Comparison of ENCODE assay signal across 20 cellular contexts in the genomic region with DNA sequence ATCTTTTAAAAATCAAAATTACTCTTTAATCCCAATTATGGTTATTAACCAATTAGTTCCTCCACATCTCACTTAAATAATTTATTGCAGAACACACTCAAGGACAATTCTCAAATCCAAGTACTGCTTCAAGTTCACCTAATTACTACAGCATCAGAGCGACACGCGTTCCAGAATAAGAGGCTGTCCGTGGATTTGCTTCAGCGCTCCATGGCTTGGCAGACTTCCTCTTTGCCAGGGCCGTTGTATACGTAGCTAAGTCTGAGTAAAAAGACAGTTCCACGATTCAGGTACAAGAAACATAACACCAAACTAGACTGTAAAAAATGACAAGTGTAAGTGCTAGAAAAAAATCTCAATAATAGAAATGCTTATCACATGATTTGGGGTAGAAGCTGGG.
DNase-seq lines count a peak whose midpoint lies in the region; FAIRE-seq and TF ChIP-seq lines count a peak whose summit lies in the region.
"Had no signal": no experiment of that assay in that cellular context is flagged by ENCODE, and none has a peak within 500 bp of the region (broad histone marks: within the 10 kb centered on the region; RNA-seq: fewer than 3 reads in every experiment).

No MANE protein-coding gene starts in this region.

- DNase-seq in NCI-H1436 (lab: John Stamatoyannopoulos, UW) (peak; percentile 39), NCI-H1436 treated with DMSO at 0.1 percent for 48 hours (lab: John Stamatoyannopoulos, UW) (no peak), NCI-H2029 (lab: John Stamatoyannopoulos, UW) (peak; percentile 13), NCI-H2227 (lab: John Stamatoyannopoulos, UW; ENCODE audit: unreplicated experiment) (peak; percentile 47), left kidney (ENCODE audit: low read depth, low spot score) (peak; percentile 34), H4 (ENCODE audit: low spot score) (no peak), D721Med (ENCODE audit: insufficient read length, low spot score) (no peak)
- DNase-seq in central memory CD4-positive, alpha-beta T cell = no peak
- DNase-seq: 8988T; CD8-positive, alpha-beta memory T cell; GF-D8; GOT3; KBM-7; MV-4-11; NCI-H187 treated with DMSO at 0.1 percent for 48 hours; NCI-H524 treated with DMSO at 0.1 percent for 48 hours; OCI-M1; RPMI8226; T-helper 17 cell had no signal

- no peak for FAIRE-seq in D721Med (lab: Jason Lieb, UNC)
- FAIRE-seq: GM12892 had no signal

- no peak for TF ChIP-seq CTCF in D721Med (IDR thresholded peaks at IDR 0.05; ENCODE audit: insufficient read depth, missing control alignments)

Comparison
In these comparisons a context has a peak if more than half of its experiments do, and no peak if none do; other contexts are left out.
1. DNase-seq: peak in NCI-H1436 (single experiment), NCI-H2029 (single experiment), NCI-H2227 (single experiment) and left kidney (single experiment); none in NCI-H1436 treated with DMSO at 0.1 percent for 48 hours (single experiment), H4 (single experiment), central memory CD4-positive, alpha-beta T cell (single experiment) and D721Med (single experiment).